ENCODE assay signal across 23 cellular contexts in genomic region chr6:40535105-40535783, GRCh38. TPM values are rescaled to one million over a fixed set of nuclear protein-coding genes. Genes with fewer than 3 reads are reported as not detected.
DNase-seq lines count a peak whose midpoint lies in the region; ATAC-seq and TF ChIP-seq lines count a peak whose summit lies in the region.
"Had no signal": no experiment of that assay in that cellular context is flagged by ENCODE, and none has a peak within 500 bp of the region (broad histone marks: within the 10 kb centered on the region; RNA-seq: fewer than 3 reads in every experiment).

No MANE protein-coding gene starts in this region.

- DNase-seq in COR-L47 (lab: John Stamatoyannopoulos, UW): peak; percentile 22
- DNase-seq in RPMI8226: peak; percentile 94
- peak; percentile 24 for DNase-seq in posterior vena cava (ENCODE audit: low spot score)
- DNase-seq in activated CD8-positive, alpha-beta memory T cell treated with anti-CD3 and anti-CD28 coated beads, Interleukin-2, amount 50 U/mL, for 4 hours: no peak
- DNase-seq in germinal center (ENCODE audit: low spot score): no peak
- DNase-seq: ACHN; DMS79 treated with DMSO at 0.1 percent for 48 hours; GM23248; HCEC 1CT; Karpas-422; MG63; NCI-H1092; NCI-H1436 treated with DMSO at 0.1 percent for 48 hours; NCI-H2029 treated with DMSO at 0.1 percent for 48 hours; NCI-H524; NK-92 treated with Interleukin-12 subunit alpha and Interleukin-12 subunit beta, amount 100 ng/mL, for 24 hours; SHP77 treated with DMSO at 0.1 percent for 48 hours; T-cell had no signal

- no peak for ATAC-seq in GM21723 (IDR thresholded peaks at IDR 0.05; ENCODE audit: unreplicated experiment)
- ATAC-seq: SK-N-SH treated with all-trans-retinoic acid at 6 μM for 48 hours, T-cell had no signal

- H3K36me3 ChIP-seq in Loucy (ENCODE audit: insufficient read depth, low read length): no peaks in the 10 kb centered on the region
- H3K36me3 ChIP-seq: MG63 had no signal

- no peaks in the 10 kb centered on the region for H3K9me3 ChIP-seq in Loucy (ENCODE audit: insufficient read depth, low read depth, low read length)
- H3K9me3 ChIP-seq: MG63 had no signal

- H3K4me1 ChIP-seq in Loucy (ENCODE audit: insufficient read depth, low read length, poor library complexity, severe bottlenecking): peaks cover 28% of the 10 kb centered on the region

- H3F3A ChIP-seq in Loucy (ENCODE audit: low read depth): no peaks in the 10 kb centered on the region

- no peaks in the 10 kb centered on the region for H3K9me2 ChIP-seq in Loucy (replicated peaks; ENCODE audit: low read depth, low read length)

- no peaks in the 10 kb centered on the region for H3K79me2 ChIP-seq in Loucy (ENCODE audit: insufficient read depth, low read length)

- no peaks in the 10 kb centered on the region for H4K20me1 ChIP-seq in Loucy (ENCODE audit: insufficient read depth, low read length, poor library complexity, severe bottlenecking)

- no peaks in the 10 kb centered on the region for H3K27me3 ChIP-seq in Loucy (ENCODE audit: insufficient read depth, low read length, poor library complexity, severe bottlenecking)
- H3K27me3 ChIP-seq: MG63 had no signal

- H3K4me2 ChIP-seq in Loucy (ENCODE audit: low read depth, low read length, poor library complexity, severe bottlenecking): peak overlapping the region; percentile 61

- H3K9ac ChIP-seq in Loucy (ENCODE audit: low read depth, low read length, poor library complexity, severe bottlenecking): peak overlapping the region; percentile 26
- H3K9ac ChIP-seq: GM23248 had no signal

- intact Hi-C loops in posterior vena cava (cut with DNase I): no loop called here

- H3K4me3 ChIP-seq in Loucy (ENCODE audit: low read length, poor library complexity, severe bottlenecking): peak overlapping the region; percentile 31
- H3K4me3 ChIP-seq: GM23248, MG63 had no signal

- no peak for TF ChIP-seq CTCF in Loucy (conservative IDR thresholded peaks at IDR 0.05; ENCODE audit: low read length)

- H2AFZ ChIP-seq in Loucy (ENCODE audit: low read length): no peak overlapping the region
- H2AFZ ChIP-seq: GM23248 had no signal

RNA-seq across cellular contexts. Expression of gene LRFN2, which starts 51.9 kb away (rescaled TPM):
- total RNA-seq in posterior vena cava: not detected
- total RNA-seq: GM23248, HT1080, OCI-LY7 had no signal

Comparison
In these comparisons a context has a peak if more than half of its experiments do, and no peak if none do; other contexts are left out.
1. DNase-seq: peak in COR-L47 (single experiment), RPMI8226 (single experiment) and posterior vena cava (single experiment); none in activated CD8-positive, alpha-beta memory T cell treated with anti-CD3 and anti-CD28 coated beads, Interleukin-2, amount 50 U/mL, for 4 hours (single experiment) and germinal center (single experiment).